Comparison of ENCODE assay signal across 23 cellular contexts in genomic region chr13:107534548-107534947, GRCh38.
"Had no signal": no experiment of that assay in that cellular context is flagged by ENCODE, and none has a peak within 500 bp of the region (broad histone marks: within the 10 kb centered on the region; RNA-seq: fewer than 3 reads in every experiment).

No MANE protein-coding gene starts in this region.

- H3K27me3 ChIP-seq: colonic mucosa, dorsolateral prefrontal cortex, esophagus muscularis mucosa, heart right ventricle, left lung, upper lobe of left lung had no signal

- H3K9me3 ChIP-seq: colonic mucosa, esophagus muscularis mucosa, left lung, thoracic aorta, upper lobe of left lung had no signal

- ATAC-seq: activated T-cell treated with anti-CD3 and anti-CD28 coated beads, Interleukin-2, amount 50 U/mL, for 4 hours; heart right ventricle; left lung; natural killer cell; T-helper 17 cell had no signal

- H3K4me3 ChIP-seq: colonic mucosa, dorsolateral prefrontal cortex, esophagus muscularis mucosa, heart right ventricle, left lung, thoracic aorta, upper lobe of left lung had no signal

- H3K27ac ChIP-seq: colonic mucosa, dorsolateral prefrontal cortex, esophagus muscularis mucosa, heart right ventricle, left lung, thoracic aorta, upper lobe of left lung had no signal

- DNase-seq: activated CD4-positive, alpha-beta T cell treated with anti-CD3 and anti-CD28 coated beads for 4 hours; activated CD4-positive, alpha-beta T cell treated with anti-CD3 and anti-CD28 coated beads, Interleukin-2, amount 50 U/mL, for 48 hours; activated CD4-positive, CD25-positive, alpha-beta regulatory T cell; activated CD8-positive, alpha-beta memory T cell treated with anti-CD3 and anti-CD28 coated beads, Interleukin-2, amount 50 U/mL, for 48 hours; activated effector memory CD4-positive, alpha-beta T cell treated with Interleukin-2 at 50 U/mL for 16 hours; activated naive CD4-positive, alpha-beta T cell treated with anti-CD3 and anti-CD28 coated beads for 36 hours; activated naive CD8-positive, alpha-beta T cell treated with anti-CD3 and anti-CD28 coated beads, Interleukin-2, amount 10 ng/mL, durations not matched to agents 7 days and 5 days; activated T-cell treated with anti-CD3 and anti-CD28 coated beads, Interleukin-2, amount 50 U/mL, for 4 hours; anterior cingulate cortex; colonic mucosa; dorsolateral prefrontal cortex; heart right ventricle; kidney; left lung; midbrain; natural killer cell; retina; stimulated activated CD4-positive, alpha-beta T cell treated with anti-CD3 and anti-CD28 coated beads, Interleukin-4, amount 100 ng/mL, for 1 hour; stimulated activated naive CD4-positive, alpha-beta T cell; T-helper 17 cell; upper lobe of left lung had no signal

- H3K36me3 ChIP-seq: colonic mucosa, esophagus muscularis mucosa, heart right ventricle, left lung, thoracic aorta, upper lobe of left lung had no signal

- H3K4me1 ChIP-seq: colonic mucosa, esophagus muscularis mucosa, heart right ventricle, left lung, upper lobe of left lung had no signal
